In the genomic region with DNA sequence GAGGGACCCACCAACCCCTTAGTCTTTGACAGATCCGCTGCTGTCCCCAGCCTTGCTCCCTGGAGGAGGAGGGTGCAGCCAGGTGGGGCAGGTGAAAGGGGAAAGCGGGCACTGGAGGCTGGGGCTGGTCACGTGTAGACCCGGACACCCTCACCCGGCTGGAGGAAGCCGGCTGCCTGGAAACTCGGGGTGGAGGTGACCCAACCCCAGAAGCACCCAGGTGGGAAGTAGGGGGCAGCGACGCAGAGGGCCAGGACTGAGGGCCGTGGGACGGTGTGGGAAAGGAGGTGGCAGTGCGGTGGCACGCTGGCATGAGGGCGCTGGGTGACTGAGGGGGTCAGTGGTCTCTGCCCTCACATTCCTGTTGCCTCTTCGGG, we compare ENCODE assay signal across 13 cellular contexts. TPM values are rescaled to one million over a fixed set of nuclear protein-coding genes. Genes with fewer than 3 reads are reported as not detected.
A peak's percentile ranks its signal among the peaks of the same experiment; 100 is the strongest.
DNase-seq lines count a peak whose midpoint lies in the region; ATAC-seq and TF ChIP-seq lines count a peak whose summit lies in the region.
"Had no signal": no experiment of that assay in that cellular context is flagged by ENCODE, and none has a peak within 500 bp of the region (broad histone marks: within the 10 kb centered on the region; RNA-seq: fewer than 3 reads in every experiment).

No MANE protein-coding gene starts in this region.

- no peak for TF ChIP-seq EP300 in upper lobe of left lung (IDR thresholded peaks at IDR 0.05)

- no peaks in the 10 kb centered on the region for H3K9me3 Mint-ChIP-seq in activated T-cell treated with anti-CD3 and anti-CD28 coated beads, Interleukin-2, amount 50 U/mL, for 24 hours
- H3K9me3 Mint-ChIP-seq in activated T-cell treated with anti-CD3 and anti-CD28 coated beads, Interleukin-2, amount 50 U/mL, for 72 hours = no peaks in the 10 kb centered on the region
- H3K9me3 Mint-ChIP-seq in central memory CD8-positive, alpha-beta T cell = no peaks in the 10 kb centered on the region

- peaks cover 66 to 82% of the 10 kb centered on the region in 2 donors for H3K4me1 ChIP-seq in mucosa of rectum (ENCODE audit: control insufficient read depth in 2 of 2, insufficient read depth in 2 of 2, low read length in 2 of 2)
- H3K4me1 ChIP-seq in upper lobe of left lung = peaks cover 62 to 84% (median 68%) of the 10 kb centered on the region in 4 donors

- no peak overlapping the region for H3K4me3 ChIP-seq in mucosa of rectum (ENCODE audit: low read length in 2 of 2)
- H3K4me3 ChIP-seq in upper lobe of left lung = no peak overlapping the region
- H3K4me3 ChIP-seq: thoracic aorta had no signal

- H3K4me3 Mint-ChIP-seq in activated T-cell treated with anti-CD3 and anti-CD28 coated beads, Interleukin-2, amount 50 U/mL, for 24 hours = peak overlapping the region; percentile 97
- no peak overlapping the region for H3K4me3 Mint-ChIP-seq in activated T-cell treated with anti-CD3 and anti-CD28 coated beads, Interleukin-2, amount 50 U/mL, for 72 hours
- no peak overlapping the region for H3K4me3 Mint-ChIP-seq in central memory CD8-positive, alpha-beta T cell

- H3K36me3 Mint-ChIP-seq in activated T-cell treated with anti-CD3 and anti-CD28 coated beads, Interleukin-2, amount 50 U/mL, for 24 hours (ENCODE audit: low read depth) = peaks cover 43% of the 10 kb centered on the region
- H3K36me3 Mint-ChIP-seq in activated T-cell treated with anti-CD3 and anti-CD28 coated beads, Interleukin-2, amount 50 U/mL, for 72 hours (ENCODE audit: insufficient read depth in 2 of 2) = peaks cover 4 to 7% of the 10 kb centered on the region in 2 donors
- H3K36me3 Mint-ChIP-seq in central memory CD8-positive, alpha-beta T cell (ENCODE audit: insufficient read depth) = peaks cover 9% of the 10 kb centered on the region

- H3K9ac ChIP-seq in mucosa of rectum (ENCODE audit: low read depth in 1 of 2, low read length in 2 of 2) = peak overlapping the region in 1 of 2 donors; percentile 79

- WGBS in upper lobe of left lung, 2 donors = 84 to 87% methylated on average over 13 to 14 of the region's 15 CpGs

- TF ChIP-seq CTCF in upper lobe of left lung (IDR thresholded peaks at IDR 0.05) = no peak

- no peak for TF ChIP-seq POLR2A in upper lobe of left lung (IDR thresholded peaks at IDR 0.05)

- H3K27ac ChIP-seq in mucosa of rectum (ENCODE audit: low read depth in 2 of 2, low read length in 2 of 2) (peak overlapping the region; percentile 66 to 80), upper lobe of left lung (peak overlapping the region; percentile 43 to 76 (median 62))

- H3K27me3 ChIP-seq in mucosa of rectum (ENCODE audit: control insufficient read depth in 2 of 2, insufficient read depth in 2 of 2, low read length in 2 of 2) (no peaks in the 10 kb centered on the region), upper lobe of left lung (no peaks in the 10 kb centered on the region)
- H3K27me3 ChIP-seq: heart left ventricle had no signal

- H3K36me3 ChIP-seq in mucosa of rectum (ENCODE audit: control insufficient read depth in 2 of 2, insufficient read depth in 2 of 2, low read length in 2 of 2) (no peaks in the 10 kb centered on the region), upper lobe of left lung (peaks cover 0 to under 1% (median 0%) of the 10 kb centered on the region in 4 donors)
- H3K36me3 ChIP-seq: thoracic aorta had no signal

- no peak for DNase-seq in activated T-cell treated with anti-CD3 and anti-CD28 coated beads, Interleukin-2, amount 50 U/mL, for 24 hours
- DNase-seq in activated T-cell treated with anti-CD3 and anti-CD28 coated beads, Interleukin-2, amount 50 U/mL, for 72 hours = no peak
- DNase-seq in central memory CD8-positive, alpha-beta T cell (ENCODE audit: low spot score in 2 of 2) = no peak
- DNase-seq in upper lobe of left lung (peak in 1 of 2 donors; percentile 52), medulla oblongata (ENCODE audit: extremely low spot score) (no peak)
- DNase-seq in stimulated activated CD4-positive, alpha-beta T cell treated with anti-CD3 and anti-CD28 coated beads, Interleukin-1b, Interleukin-23, amount 100 ng/mL, for 48 hours = no peak
- DNase-seq: cerebellar nuclear complex, EL, heart left ventricle, NCI-H187 had no signal

- H3K27ac Mint-ChIP-seq in activated T-cell treated with anti-CD3 and anti-CD28 coated beads, Interleukin-2, amount 50 U/mL, for 24 hours = peak overlapping the region; percentile 50
- H3K27ac Mint-ChIP-seq in activated T-cell treated with anti-CD3 and anti-CD28 coated beads, Interleukin-2, amount 50 U/mL, for 72 hours = no peak overlapping the region
- peak overlapping the region; percentile 79 for H3K27ac Mint-ChIP-seq in central memory CD8-positive, alpha-beta T cell (ENCODE audit: low read depth)

- H3K27me3 Mint-ChIP-seq in activated T-cell treated with anti-CD3 and anti-CD28 coated beads, Interleukin-2, amount 50 U/mL, for 24 hours = no peaks in the 10 kb centered on the region
- H3K27me3 Mint-ChIP-seq in activated T-cell treated with anti-CD3 and anti-CD28 coated beads, Interleukin-2, amount 50 U/mL, for 72 hours (ENCODE audit: low read depth) = no peaks in the 10 kb centered on the region
- no peaks in the 10 kb centered on the region for H3K27me3 Mint-ChIP-seq in central memory CD8-positive, alpha-beta T cell

- peaks cover 33% of the 10 kb centered on the region for H3K4me1 Mint-ChIP-seq in activated T-cell treated with anti-CD3 and anti-CD28 coated beads, Interleukin-2, amount 50 U/mL, for 24 hours (ENCODE audit: low read depth)
- peaks cover 33% of the 10 kb centered on the region for H3K4me1 Mint-ChIP-seq in activated T-cell treated with anti-CD3 and anti-CD28 coated beads, Interleukin-2, amount 50 U/mL, for 72 hours (ENCODE audit: low read depth)
- H3K4me1 Mint-ChIP-seq in central memory CD8-positive, alpha-beta T cell = peaks cover 37% of the 10 kb centered on the region

- ATAC-seq in activated T-cell treated with anti-CD3 and anti-CD28 coated beads, Interleukin-2, amount 50 U/mL, for 72 hours (replicated peaks in 1 of 2) = no peak
- ATAC-seq in central memory CD8-positive, alpha-beta T cell (replicated peaks; ENCODE audit: extremely low read depth, poor library complexity, severe bottlenecking) = no peak
- no peak for ATAC-seq in upper lobe of left lung (ENCODE audit: low FRiP score in 2 of 2)
- ATAC-seq in GM18867 (IDR thresholded peaks at IDR 0.05; ENCODE audit: unreplicated experiment) = no peak
- ATAC-seq: heart left ventricle had no signal

- no peaks in the 10 kb centered on the region for H3K9me3 ChIP-seq in mucosa of rectum (ENCODE audit: control insufficient read depth in 2 of 2, low read length in 2 of 2)
- no peaks in the 10 kb centered on the region for H3K9me3 ChIP-seq in upper lobe of left lung
- H3K9me3 ChIP-seq: heart left ventricle, thoracic aorta had no signal

RNA-seq across cellular contexts. Expression of gene TRAF7, which starts 2.7 kb away (rescaled TPM):
- total RNA-seq in activated T-cell treated with anti-CD3 and anti-CD28 coated beads, Interleukin-2, amount 50 U/mL, for 72 hours = 10 to 100 TPM; 66.4 to 72.9 TPM
- 10 to 100 TPM; 34.6 to 72.6 (median 52.9) TPM for total RNA-seq in upper lobe of left lung

RNA-seq across cellular contexts. Expression of gene RAB26, which starts 9.8 kb away (rescaled TPM):
- 1 to 10 TPM in 1 of 2 donors, under 1 TPM in 1; 0.82 to 2.0 TPM for total RNA-seq in activated T-cell treated with anti-CD3 and anti-CD28 coated beads, Interleukin-2, amount 50 U/mL, for 72 hours
- 1 to 10 TPM in 1 of 6 donors, under 1 TPM in 3, not detected in 2; 0.30 to 6.8 (median 0.85) TPM for total RNA-seq in upper lobe of left lung
- total RNA-seq: thoracic aorta had no signal

RNA-seq across cellular contexts. Expression of gene PKD1, which starts 22.6 kb away (rescaled TPM):
- total RNA-seq in activated T-cell treated with anti-CD3 and anti-CD28 coated beads, Interleukin-2, amount 50 U/mL, for 72 hours = 10 to 100 TPM; 90.2 to 95.7 TPM
- 100 to 1,000 TPM in 3 of 6 donors, 10 to 100 TPM in 3; 75.4 to 567 (median 106) TPM for total RNA-seq in upper lobe of left lung

RNA-seq across cellular contexts. Expression of gene CASKIN1, which starts 38.2 kb away (rescaled TPM):
- total RNA-seq in activated T-cell treated with anti-CD3 and anti-CD28 coated beads, Interleukin-2, amount 50 U/mL, for 72 hours = 1 to 10 TPM in 1 of 2 donors, under 1 TPM in 1; 0.89 to 2.1 TPM
- total RNA-seq in upper lobe of left lung = 1 to 10 TPM in 1 of 6 donors, under 1 TPM in 2, not detected in 3; 0.06 to 1.0 (median 0.15) TPM
- total RNA-seq: thoracic aorta had no signal

RNA-seq across cellular contexts. Expression of gene MLST8, which starts 47.0 kb away (rescaled TPM):
- total RNA-seq in activated T-cell treated with anti-CD3 and anti-CD28 coated beads, Interleukin-2, amount 50 U/mL, for 72 hours = 10 to 100 TPM; 54.9 to 65.6 TPM
- total RNA-seq in upper lobe of left lung = 10 to 100 TPM; 24.6 to 93.2 (median 47.7) TPM
